In the genomic region with DNA sequence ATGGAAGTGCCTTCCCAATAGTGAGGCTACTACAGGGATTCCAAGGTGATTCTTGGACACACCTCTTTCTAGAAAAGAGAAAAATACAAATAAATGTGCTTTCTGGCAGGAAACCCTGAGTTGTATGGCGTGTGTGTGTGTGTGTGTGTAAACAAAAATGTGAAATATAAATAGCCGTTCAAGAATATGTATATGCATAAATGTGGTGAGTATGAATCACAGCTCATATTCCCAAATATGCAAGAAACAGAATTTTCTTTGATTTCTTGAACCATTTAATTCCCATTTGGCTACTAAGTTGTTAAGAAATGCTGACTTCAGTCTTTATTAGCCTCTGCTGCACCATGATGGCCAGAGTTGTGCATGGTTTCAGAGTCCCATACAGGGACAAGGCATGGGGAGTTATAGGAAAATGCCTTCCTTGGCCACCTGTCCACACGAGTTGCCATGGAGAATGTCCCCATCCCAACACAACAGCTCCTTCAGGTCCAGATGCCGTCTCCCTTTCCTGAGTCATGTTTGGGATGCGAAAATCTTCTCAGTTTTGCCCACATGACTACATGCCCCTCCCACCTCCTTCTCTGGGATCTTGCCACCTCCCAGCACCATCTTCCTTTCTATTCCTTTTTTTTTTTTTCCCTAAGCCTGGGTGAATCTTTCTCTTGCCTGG, we compare ENCODE assay signal across 19 cellular contexts.
A peak's percentile ranks its signal among the peaks of the same experiment; 100 is the strongest.
DNase-seq lines count a peak whose midpoint lies in the region; ATAC-seq, FAIRE-seq and TF ChIP-seq lines count a peak whose summit lies in the region.
"Had no signal": no experiment of that assay in that cellular context is flagged by ENCODE, and none has a peak within 500 bp of the region (broad histone marks: within the 10 kb centered on the region; RNA-seq: fewer than 3 reads in every experiment).

No MANE protein-coding gene starts in this region.

- TF ChIP-seq EP300 in K562 (IDR thresholded peaks at IDR 0.05; ENCODE audit: low read length), result no peak

- peaks cover 0 to 10% (median 0%) of the 10 kb centered on the region in 12 donors for H3K4me1 ChIP-seq in heart left ventricle
- peaks cover 0 to 13% (median 0%) of the 10 kb centered on the region in 9 donors for H3K4me1 ChIP-seq in heart right ventricle
- H3K4me1 ChIP-seq in K562 (replicated peaks in 1 of 2; ENCODE audit: control insufficient read depth in 2 of 2, insufficient read depth in 2 of 2, low read length in 2 of 2), result no peaks in the 10 kb centered on the region
- H3K4me1 ChIP-seq in mesendoderm (ENCODE audit: control insufficient read depth, low read depth, low read length), result no peaks in the 10 kb centered on the region
- H3K4me1 ChIP-seq: HAP-1, Peyer's patch had no signal

- H3K23ac ChIP-seq in mesendoderm (ENCODE audit: low read length), result no peak overlapping the region

- H3K9ac ChIP-seq in K562 (ENCODE audit: insufficient read depth in 1 of 2, low read depth in 2 of 2, low read length in 2 of 2) (no peak overlapping the region), mesendoderm (ENCODE audit: low read length) (no peak overlapping the region)
- H3K9ac ChIP-seq: SK-N-SH had no signal

- no peak overlapping the region for H2BK15ac ChIP-seq in mesendoderm (replicated peaks; ENCODE audit: low read depth)

- TF ChIP-seq CTCF in heart left ventricle (IDR thresholded peaks at IDR 0.05) (no peak), heart right ventricle (IDR thresholded peaks at IDR 0.05) (no peak), K562 (IDR thresholded peaks at IDR 0.05 in 2 of 3, conservative IDR thresholded peaks at IDR 0.05 in 1 of 3; ENCODE audit: insufficient read depth in 2 of 3, low read depth in 1 of 3, low read length in 3 of 3) (no peak)

- H3K79me1 ChIP-seq in mesendoderm (ENCODE audit: low read length), result no peaks in the 10 kb centered on the region

- H3K4ac ChIP-seq in mesendoderm (ENCODE audit: low read depth, low read length), result no peak overlapping the region

- H2AFZ ChIP-seq in K562 (ENCODE audit: low read depth, low read length), result no peak overlapping the region

- TF ChIP-seq POLR2A in heart left ventricle (IDR thresholded peaks at IDR 0.05) (no peak), K562 (conservative IDR thresholded peaks at IDR 0.05) (no peak)

- H3K18ac ChIP-seq in mesendoderm (ENCODE audit: low read length), result no peak overlapping the region

- no peaks in the 10 kb centered on the region for H4K20me1 ChIP-seq in K562 (replicated peaks; ENCODE audit: control insufficient read depth, insufficient read depth, low read length)

- ATAC-seq in heart left ventricle, result no peak
- ATAC-seq in heart right ventricle, result no peak
- no peak for ATAC-seq in K562
- no peak for ATAC-seq in GM19467 (IDR thresholded peaks at IDR 0.05; ENCODE audit: unreplicated experiment)

- H4K8ac ChIP-seq in mesendoderm (ENCODE audit: low read depth, low read length), result no peak overlapping the region

- H3K4me2 ChIP-seq in K562 (ENCODE audit: insufficient read depth, low read length) (no peak overlapping the region), mesendoderm (ENCODE audit: low read length) (no peak overlapping the region)

- H2BK120ac ChIP-seq in mesendoderm (ENCODE audit: low read depth, low read length), result no peak overlapping the region

- H3K9me1 ChIP-seq in K562 (ENCODE audit: control insufficient read depth, insufficient read depth, low read length), result no peaks in the 10 kb centered on the region

- DNase-seq in heart left ventricle (no peak), heart right ventricle (no peak), LHCN-M2 (ENCODE audit: low read depth) (peak; percentile 16), K562 (ENCODE audit: extremely low read depth in 1 of 4, low spot score in 3 of 4) (no peak), mesendoderm (peak; percentile 31), HPDE6-E6E7 (ENCODE audit: extremely low spot score) (no peak), putamen (ENCODE audit: low spot score) (no peak)
- DNase-seq: 8988T, DMS153, NCI-H1048, NCI-H1436 treated with DMSO at 0.1 percent for 48 hours, NCI-H2029 treated with DMSO at 0.1 percent for 48 hours, NCI-H510A treated with DMSO at 0.1 percent for 48 hours, Peyer's patch, Right ventricle myocardium superior, SK-N-SH had no signal

- WGBS in heart left ventricle, 4 donors, result 74 to 92% (median 81%) methylated on average over 5 of the region's 5 CpGs
- 81 to 97% methylated on average over 5 of the region's 5 CpGs for WGBS in heart right ventricle, 2 donors
- WGBS in K562 (ENCODE audit: insufficient coverage, low coverage, missing lambda C conversion rate), result 2% methylated on average over 5 of the region's 5 CpGs
- WGBS in mesendoderm (ENCODE audit: extremely low coverage, insufficient coverage, low lambda C conversion rate), result no CpG with 5 or more reads among the region's 5 CpGs

- no TSS peak for BruUV-seq in K562 (replicated peaks; lab: Mats Ljungman, UMichigan)

- H4K5ac ChIP-seq in mesendoderm (ENCODE audit: low read length), result no peak overlapping the region

- H3K27me3 ChIP-seq in heart left ventricle (no peaks in the 10 kb centered on the region), heart right ventricle (no peaks in the 10 kb centered on the region), K562 (ENCODE audit: control insufficient read depth in 2 of 2, insufficient read depth in 2 of 2, low read length in 2 of 2) (no peaks in the 10 kb centered on the region), mesendoderm (ENCODE audit: insufficient read depth, low read length, poor library complexity) (no peaks in the 10 kb centered on the region)
- H3K27me3 ChIP-seq: Peyer's patch had no signal

- H3K36me3 ChIP-seq in heart left ventricle, result no peaks in the 10 kb centered on the region
- H3K36me3 ChIP-seq in heart right ventricle, result no peaks in the 10 kb centered on the region
- H3K36me3 ChIP-seq in K562 (ENCODE audit: control insufficient read depth, insufficient read depth, low read length), result no peaks in the 10 kb centered on the region
- no peaks in the 10 kb centered on the region for H3K36me3 ChIP-seq in mesendoderm (ENCODE audit: control insufficient read depth, insufficient read depth, low read length)
- H3K36me3 ChIP-seq: HAP-1, Peyer's patch had no signal

- POLR2A ChIA-PET in K562 (lab: Yijun Ruan, JAX), result no interaction called here

- H3K56ac ChIP-seq in mesendoderm (ENCODE audit: low read length), result no peak overlapping the region

- H3K27ac ChIP-seq in heart left ventricle (peak overlapping the region in 7 of 12 donors; percentile 7 to 71 (median 33)), heart right ventricle (peak overlapping the region in 5 of 10 donors; percentile 35 to 57 (median 46)), K562 (ENCODE audit: extremely low read depth, low read depth, low read length) (no peak overlapping the region), mesendoderm (ENCODE audit: low read depth, low read length) (no peak overlapping the region)
- H3K27ac ChIP-seq: HL-60, Peyer's patch had no signal

- peaks cover 0 to 19% (median 4%) of the 10 kb centered on the region in 12 donors for H3K9me3 ChIP-seq in heart left ventricle
- H3K9me3 ChIP-seq in heart right ventricle, result peaks cover 0 to 16% (median 9%) of the 10 kb centered on the region in 11 donors
- H3K9me3 ChIP-seq in K562 (replicated peaks; ENCODE audit: control insufficient read depth, insufficient read depth, low read depth, low read length), result no peaks in the 10 kb centered on the region
- H3K9me3 ChIP-seq: HAP-1, Peyer's patch, SK-N-SH had no signal

- H2BK5ac ChIP-seq in mesendoderm (ENCODE audit: low read length), result no peak overlapping the region

- H3K79me2 ChIP-seq in K562 (ENCODE audit: control insufficient read depth, insufficient read depth, low read length) (no peaks in the 10 kb centered on the region), mesendoderm (ENCODE audit: control insufficient read depth, insufficient read depth, low read length) (no peaks in the 10 kb centered on the region)

- no peak overlapping the region for H2AK5ac ChIP-seq in mesendoderm (ENCODE audit: low read length)

- H3K4me3 ChIP-seq in heart left ventricle (no peak overlapping the region), heart right ventricle (no peak overlapping the region), K562 (no peak overlapping the region), mesendoderm (ENCODE audit: low read length) (no peak overlapping the region)
- H3K4me3 ChIP-seq: HAP-1, Peyer's patch had no signal

- CTCF ChIA-PET in K562 (lab: Yijun Ruan, JAX; ENCODE audit: low intra/inter-chr PET ratio), result no interaction called here

- no peak for FAIRE-seq in K562 (lab: Jason Lieb, UNC)

- intact Hi-C loops in heart left ventricle (cut with DNase I) (no loop called here), heart right ventricle (cut with DNase I) (no loop called here), K562 (cut with micrococcal nuclease) (no loop called here)

- in situ Hi-C loops in K562 (cut with MboI), result no loop called here

- TF ChIP-seq RAD21 in K562 (CRISPR knock-in tag; conservative IDR thresholded peaks at IDR 0.05 in 1 of 2, IDR thresholded peaks at IDR 0.05 in 1 of 2), result no peak

TF ChIP-seq in K562, 482 proteins besides CTCF, POLR2A, EP300 and RAD21 (continues in another document):
- TF ChIP-seq ZNF785 (CRISPR knock-in tag; IDR thresholded peaks at IDR 0.05) (no peak), POU5F1 (IDR thresholded peaks at IDR 0.05; ENCODE audit: borderline replicate concordance, low read depth, low read length, partially characterized antibody) (no peak), ZNF316 (IDR thresholded peaks at IDR 0.05) (peak; percentile 18)
- TF ChIP-seq, protein P1, sequence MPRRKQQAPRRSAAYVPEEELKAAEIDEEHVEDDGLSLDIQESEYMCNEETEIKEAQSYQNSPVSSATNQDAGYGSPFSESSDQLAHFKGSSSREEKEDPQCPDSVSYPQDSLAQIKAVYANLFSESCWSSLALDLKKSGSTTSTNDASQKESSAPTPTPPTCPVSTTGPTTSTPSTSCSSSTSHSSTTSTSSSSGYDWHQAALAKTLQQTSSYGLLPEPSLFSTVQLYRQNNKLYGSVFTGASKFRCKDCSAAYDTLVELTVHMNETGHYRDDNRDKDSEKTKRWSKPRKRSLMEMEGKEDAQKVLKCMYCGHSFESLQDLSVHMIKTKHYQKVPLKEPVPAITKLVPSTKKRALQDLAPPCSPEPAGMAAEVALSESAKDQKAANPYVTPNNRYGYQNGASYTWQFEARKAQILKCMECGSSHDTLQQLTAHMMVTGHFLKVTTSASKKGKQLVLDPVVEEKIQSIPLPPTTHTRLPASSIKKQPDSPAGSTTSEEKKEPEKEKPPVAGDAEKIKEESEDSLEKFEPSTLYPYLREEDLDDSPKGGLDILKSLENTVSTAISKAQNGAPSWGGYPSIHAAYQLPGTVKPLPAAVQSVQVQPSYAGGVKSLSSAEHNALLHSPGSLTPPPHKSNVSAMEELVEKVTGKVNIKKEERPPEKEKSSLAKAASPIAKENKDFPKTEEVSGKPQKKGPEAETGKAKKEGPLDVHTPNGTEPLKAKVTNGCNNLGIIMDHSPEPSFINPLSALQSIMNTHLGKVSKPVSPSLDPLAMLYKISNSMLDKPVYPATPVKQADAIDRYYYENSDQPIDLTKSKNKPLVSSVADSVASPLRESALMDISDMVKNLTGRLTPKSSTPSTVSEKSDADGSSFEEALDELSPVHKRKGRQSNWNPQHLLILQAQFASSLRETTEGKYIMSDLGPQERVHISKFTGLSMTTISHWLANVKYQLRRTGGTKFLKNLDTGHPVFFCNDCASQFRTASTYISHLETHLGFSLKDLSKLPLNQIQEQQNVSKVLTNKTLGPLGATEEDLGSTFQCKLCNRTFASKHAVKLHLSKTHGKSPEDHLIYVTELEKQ (CRISPR knock-in tag; IDR thresholded peaks at IDR 0.05), result no peak

Comparison
In these comparisons a context has a peak if more than half of its experiments do, and no peak if none do; other contexts are left out.
1. DNase-seq: peak in LHCN-M2 (single experiment) and mesendoderm (single experiment); none in heart left ventricle (0 of 5), heart right ventricle (0 of 2), K562 (0 of 4), HPDE6-E6E7 (single experiment) and putamen (single experiment).
2. H3K27ac ChIP-seq: peak in heart left ventricle (7 of 12); none in K562 (single experiment) and mesendoderm (single experiment).